Comparison of ENCODE assay signal across 27 cellular contexts in genomic region chr22:49300951-49301397, GRCh38.
DNase-seq lines count a peak whose midpoint lies in the region; TF ChIP-seq lines count a peak whose summit lies in the region.
"Had no signal": no experiment of that assay in that cellular context is flagged by ENCODE, and none has a peak within 500 bp of the region (broad histone marks: within the 10 kb centered on the region; RNA-seq: fewer than 3 reads in every experiment).

No MANE protein-coding gene starts in this region.

- WGBS in adrenal gland, 4 donors: 65 to 81% (median 76%) methylated on average over 9 to 15 of the region's 15 CpGs

- TF ChIP-seq CTCF in adrenal gland (IDR thresholded peaks at IDR 0.05) (no peak), mesothelial cell of epicardium (IDR thresholded peaks at IDR 0.05; ENCODE audit: unreplicated experiment) (no peak), tibial artery (IDR thresholded peaks at IDR 0.05) (no peak)

- no peaks in the 10 kb centered on the region for H3K9me3 Mint-ChIP-seq in mesothelial cell of epicardium
- H3K9me3 Mint-ChIP-seq: neural progenitor cell had no signal

- H3K27ac ChIP-seq in adrenal gland: no peak overlapping the region
- H3K27ac ChIP-seq in tibial artery: no peak overlapping the region
- H3K27ac ChIP-seq: A549, neural progenitor cell, WERI-Rb-1 had no signal

- H3K9me3 ChIP-seq in adrenal gland (replicated peaks in 1 of 3): no peaks in the 10 kb centered on the region
- no peaks in the 10 kb centered on the region for H3K9me3 ChIP-seq in tibial artery
- H3K9me3 ChIP-seq: A549, HAP-1 had no signal

- peaks cover 14% of the 10 kb centered on the region for H3K27me3 ChIP-seq in adrenal gland
- H3K27me3 ChIP-seq in tibial artery: peaks cover 0 to 23% of the 10 kb centered on the region in 2 donors
- H3K27me3 ChIP-seq: neural progenitor cell had no signal

- TF ChIP-seq POLR2A in adrenal gland (IDR thresholded peaks at IDR 0.05): no peak

- no peak overlapping the region for H3K27ac Mint-ChIP-seq in mesothelial cell of epicardium
- H3K27ac Mint-ChIP-seq: IgD-negative memory B cell had no signal

- no peak overlapping the region for H3K4me3 Mint-ChIP-seq in mesothelial cell of epicardium
- H3K4me3 Mint-ChIP-seq: IgD-negative memory B cell, neural progenitor cell had no signal

- H3K4me3 ChIP-seq in adrenal gland (no peak overlapping the region), tibial artery (no peak overlapping the region)
- H3K4me3 ChIP-seq: A549, HAP-1, neural progenitor cell had no signal

- no peaks in the 10 kb centered on the region for H3K36me3 Mint-ChIP-seq in mesothelial cell of epicardium
- H3K36me3 Mint-ChIP-seq: IgD-negative memory B cell, neural progenitor cell had no signal

- peak; percentile 7 for DNase-seq in activated T-cell treated with anti-CD3 and anti-CD28 coated beads, Interleukin-2, amount 50 U/mL, for 1 hour
- DNase-seq in activated T-cell treated with anti-CD3 and anti-CD28 coated beads for 4 hours: no peak
- peak in 4 of 7 donors; percentile 2 to 11 (median 2) for DNase-seq in adrenal gland
- DNase-seq in mesothelial cell of epicardium (ENCODE audit: low spot score in 2 of 2, unreplicated experiment in 2 of 2): peak; percentile 8 to 14
- DNase-seq in tibial artery: peak; percentile 9 to 28
- DNase-seq in OCI-M1 (lab: John Stamatoyannopoulos, UW): no peak
- no peak for DNase-seq in H4 (ENCODE audit: low spot score)
- DNase-seq in RPMI8226: no peak
- DNase-seq: activated naive CD4-positive, alpha-beta T cell; AML-193; effector CD8-positive, alpha-beta T cell; GDM1; glutamatergic neuron; kidney glomerular epithelial cell; mammary epithelial cell; NCI-H1105; NCI-H187 treated with DMSO at 0.1 percent for 48 hours; NCI-H524 treated with DMSO at 0.1 percent for 48 hours; PC-3; SHP77; stimulated activated naive CD8-positive, alpha-beta T cell treated with anti-CD3 and anti-CD28 coated beads, Interleukin-15, Interleukin-2, amounts not matched to agents 100 U/mL and 50 U/mL, for 24 hours; T-helper 9 cell; WERI-Rb-1 had no signal

- peaks cover 24% of the 10 kb centered on the region for H3K27me3 Mint-ChIP-seq in mesothelial cell of epicardium (ENCODE audit: low read depth)

- intact Hi-C loops in adrenal gland (cut with DNase I) (no loop called here), tibial artery (cut with DNase I; ENCODE audit: low total_unique reads) (loop anchor here (10.0 kb wide), 2 partner anchors 64 to 1046 kb away; no protein-coding TSS in a partner anchor)

- H3K36me3 ChIP-seq in adrenal gland (replicated peaks in 1 of 2) (no peaks in the 10 kb centered on the region), tibial artery (no peaks in the 10 kb centered on the region)
- H3K36me3 ChIP-seq: HAP-1, neural progenitor cell, WERI-Rb-1 had no signal

- H3K4me1 ChIP-seq in adrenal gland (replicated peaks in 1 of 2) (no peaks in the 10 kb centered on the region), tibial artery (peaks cover 0 to 7% (median 4%) of the 10 kb centered on the region in 4 donors)
- H3K4me1 ChIP-seq: A549, HAP-1 had no signal

- peaks cover 3% of the 10 kb centered on the region for H3K4me1 Mint-ChIP-seq in mesothelial cell of epicardium
- H3K4me1 Mint-ChIP-seq: IgD-negative memory B cell had no signal

Comparison
In these comparisons a context has a peak if more than half of its experiments do, and no peak if none do; other contexts are left out.
1. DNase-seq: peak in activated T-cell treated with anti-CD3 and anti-CD28 coated beads, Interleukin-2, amount 50 U/mL, for 1 hour (single experiment), adrenal gland (4 of 7), mesothelial cell of epicardium (2 of 2) and tibial artery (2 of 2); none in activated T-cell treated with anti-CD3 and anti-CD28 coated beads for 4 hours (single experiment), OCI-M1 (single experiment), H4 (single experiment) and RPMI8226 (single experiment).